ENCODE assay signal across 1 cellular context in genomic region chr2:54360055-54360792, GRCh38.
TF ChIP-seq lines count a peak whose summit lies in the region.

No MANE protein-coding gene starts in this region.

TF ChIP-seq in HEK293, 187 proteins besides CTCF, POLR2A, EP300 and RAD21 (continued from another document):
- TF ChIP-seq MEIS1 (CRISPR knock-in tag; IDR thresholded peaks at IDR 0.05; ENCODE audit: borderline replicate concordance): no peak
- no peak for TF ChIP-seq REST (tag by site-specific recombination; IDR thresholded peaks at IDR 0.05)
- no peak for TF ChIP-seq ZNF530 (tag by site-specific recombination; IDR thresholded peaks at IDR 0.05; ENCODE audit: low read depth)
- peak; percentile 75 for TF ChIP-seq ZNF362 (tag by site-specific recombination; IDR thresholded peaks at IDR 0.05)
- peak; percentile 30; the same call in 1 of the 2 replicates for TF ChIP-seq TRIM28 (IDR thresholded peaks at IDR 0.05; ENCODE audit: borderline replicate concordance, low read length)
- no peak for TF ChIP-seq ZNF624 (tag by site-specific recombination; IDR thresholded peaks at IDR 0.05)
- TF ChIP-seq HOXD13 (CRISPR knock-in tag; IDR thresholded peaks at IDR 0.05; ENCODE audit: borderline replicate concordance): no peak
- 0 out of 2 replicates have a peak, but pooled peaks have one; percentile 23 for TF ChIP-seq ZXDB (tag by site-specific recombination; IDR thresholded peaks at IDR 0.05)
- TF ChIP-seq KLF10 (tag by site-specific recombination; IDR thresholded peaks at IDR 0.05): no peak
- TF ChIP-seq RBAK (tag by site-specific recombination; IDR thresholded peaks at IDR 0.05): no peak
- TF ChIP-seq PRDM1 (tag by site-specific recombination; IDR thresholded peaks at IDR 0.05): peak; percentile 63; the same call in 1 of the 2 replicates
- TF ChIP-seq YY1 (tag by site-specific recombination; IDR thresholded peaks at IDR 0.05): no peak
- no peak for TF ChIP-seq PRDM4 (tag by site-specific recombination; IDR thresholded peaks at IDR 0.05)
- 0 out of 2 replicates have a peak, but pooled peaks have one; percentile 25 for TF ChIP-seq ZBTB20 (tag by site-specific recombination; IDR thresholded peaks at IDR 0.05)
- no peak for TF ChIP-seq ZNF23 (tag by site-specific recombination; IDR thresholded peaks at IDR 0.05; ENCODE audit: borderline replicate concordance)
- TF ChIP-seq ZNF221 (tag by site-specific recombination; IDR thresholded peaks at IDR 0.05; ENCODE audit: borderline replicate concordance): no peak
- no peak for TF ChIP-seq KLF8 (tag by site-specific recombination; IDR thresholded peaks at IDR 0.05)
- TF ChIP-seq MZF1 (tag by site-specific recombination; IDR thresholded peaks at IDR 0.05; ENCODE audit: borderline replicate concordance): no peak
- TF ChIP-seq BCL11B (tag by site-specific recombination; IDR thresholded peaks at IDR 0.05; ENCODE audit: low read depth): no peak
- TF ChIP-seq FEZF1 (tag by site-specific recombination; IDR thresholded peaks at IDR 0.05): peak; percentile 96
- no peak for TF ChIP-seq ZNF112 (tag by site-specific recombination; IDR thresholded peaks at IDR 0.05)
- no peak for TF ChIP-seq ZNF391 (tag by site-specific recombination; IDR thresholded peaks at IDR 0.05; ENCODE audit: borderline replicate concordance, low read depth)
- peak; percentile 95 for TF ChIP-seq ZBTB17 (tag by site-specific recombination; IDR thresholded peaks at IDR 0.05)
- peak; percentile 86 for TF ChIP-seq ZNF335 (tag by site-specific recombination; conservative IDR thresholded peaks at IDR 0.05)
- peak; percentile 88 for TF ChIP-seq ZSCAN16 (tag by site-specific recombination; IDR thresholded peaks at IDR 0.05)
- no peak for TF ChIP-seq ZSCAN30 (tag by site-specific recombination; IDR thresholded peaks at IDR 0.05)
- peak; percentile 38; the same call in 1 of the 2 replicates for TF ChIP-seq ZNF366 (tag by site-specific recombination; conservative IDR thresholded peaks at IDR 0.05)
- peak; percentile 57 for TF ChIP-seq ZNF629 (tag by site-specific recombination; IDR thresholded peaks at IDR 0.05)
